In genomic region chr19:57802269-57802668, GRCh38 we compare ENCODE assay signal across 13 cellular contexts. TPM values are rescaled to one million over a fixed set of nuclear protein-coding genes. Genes with fewer than 3 reads are reported as not detected.
DNase-seq lines count a peak whose midpoint lies in the region; ATAC-seq and TF ChIP-seq lines count a peak whose summit lies in the region.
"Had no signal": no experiment of that assay in that cellular context is flagged by ENCODE, and none has a peak within 500 bp of the region (broad histone marks: within the 10 kb centered on the region; RNA-seq: fewer than 3 reads in every experiment).

No MANE protein-coding gene starts in this region.

- TF ChIP-seq POLR2A in breast epithelium (IDR thresholded peaks at IDR 0.05) = no peak

- H4K20me1 ChIP-seq in SU-DHL-6 (ENCODE audit: low read depth, low read length) = no peaks in the 10 kb centered on the region

- no peak overlapping the region for H3K4me3 Mint-ChIP-seq in MCF 10A (ENCODE audit: unreplicated experiment)
- H3K4me3 Mint-ChIP-seq: T-helper 1 cell treated with Interleukin-12 subunit alpha and Interleukin-12 subunit beta and Interleukin-4 antibody, amounts not matched to agents 30 μg/mL and 1 μg/mL, for 36 hours had no signal

- H3K27ac ChIP-seq in breast epithelium (peak overlapping the region in 1 of 2 donors; percentile 96), SU-DHL-6 (ENCODE audit: low read depth, low read length) (peak overlapping the region; percentile 46), iPS-20b (ENCODE audit: low read length) (no peak overlapping the region), urinary bladder (ENCODE audit: low read depth) (peak overlapping the region; percentile 78)

- peak overlapping the region; percentile 39 for H3K27ac Mint-ChIP-seq in MCF 10A (ENCODE audit: low read depth, unreplicated experiment)
- H3K27ac Mint-ChIP-seq: T-helper 1 cell treated with Interleukin-12 subunit alpha and Interleukin-12 subunit beta and Interleukin-4 antibody, amounts not matched to agents 30 μg/mL and 1 μg/mL, for 36 hours had no signal

- H3K27me3 ChIP-seq in breast epithelium (no peaks in the 10 kb centered on the region), SU-DHL-6 (ENCODE audit: low read length) (no peaks in the 10 kb centered on the region), iPS-20b (ENCODE audit: insufficient read depth, low read length) (no peaks in the 10 kb centered on the region)
- H3K27me3 ChIP-seq: heart left ventricle had no signal

- TF ChIP-seq CTCF in MCF 10A (IDR thresholded peaks at IDR 0.05; ENCODE audit: unreplicated experiment) (no peak), breast epithelium (IDR thresholded peaks at IDR 0.05) (no peak), SU-DHL-6 (IDR thresholded peaks at IDR 0.05; ENCODE audit: insufficient read depth, low read length, poor library complexity, severe bottlenecking) (no peak)

- H3K9me3 ChIP-seq in breast epithelium = no peaks in the 10 kb centered on the region
- no peaks in the 10 kb centered on the region for H3K9me3 ChIP-seq in SU-DHL-6 (ENCODE audit: insufficient read depth, low read length)
- no peaks in the 10 kb centered on the region for H3K9me3 ChIP-seq in iPS-20b (ENCODE audit: insufficient read depth, low read depth, low read length)
- H3K9me3 ChIP-seq: heart left ventricle had no signal

- POLR2A ChIA-PET in MCF 10A (lab: Yijun Ruan, JAX) = interaction anchor here (0.6 to 8.0 kb wide), 5 partner anchors 12 to 459 kb away, joined by 3 to 65 read pairs (median 5); partner anchors contain the start of genes ZNF551, ZNF552 and ZNF776

- no peaks in the 10 kb centered on the region for H3K9me3 Mint-ChIP-seq in MCF 10A (ENCODE audit: unreplicated experiment)
- H3K9me3 Mint-ChIP-seq: T-helper 1 cell treated with Interleukin-12 subunit alpha and Interleukin-12 subunit beta and Interleukin-4 antibody, amounts not matched to agents 30 μg/mL and 1 μg/mL, for 36 hours had no signal

- BruUV-seq in MCF 10A (replicated peaks; lab: Mats Ljungman, UMichigan) = no TSS peak

- peaks cover 9% of the 10 kb centered on the region; the same call in 1 of the 2 replicates for H3F3A ChIP-seq in SU-DHL-6 (ENCODE audit: insufficient read depth)

- H3K4me2 ChIP-seq in SU-DHL-6 (ENCODE audit: low read depth, low read length, poor library complexity, severe bottlenecking) = peak overlapping the region; percentile 20

- H3K36me3 Mint-ChIP-seq in MCF 10A (ENCODE audit: insufficient read depth, unreplicated experiment) = peaks cover 31% of the 10 kb centered on the region

- no peak overlapping the region for H3K9ac ChIP-seq in SU-DHL-6 (ENCODE audit: low read length)
- 0 out of 2 replicates have a peak overlapping the region, but pooled peaks have one; percentile 11 for H3K9ac ChIP-seq in iPS-20b (ENCODE audit: low read depth, low read length)

- H3K27me3 Mint-ChIP-seq in MCF 10A (ENCODE audit: insufficient read depth, unreplicated experiment) = no peaks in the 10 kb centered on the region

- CTCF ChIA-PET in MCF 10A (lab: Yijun Ruan, JAX) = interaction anchor here (0.6 kb wide), 1 partner anchor 66 kb away, joined by 3 read pairs; no protein-coding TSS in a partner anchor

- H3K4me3 ChIP-seq in breast epithelium (no peak overlapping the region), SU-DHL-6 (ENCODE audit: insufficient read depth, low read length, poor library complexity, severe bottlenecking) (no peak overlapping the region), iPS-20b (ENCODE audit: low read length) (0 out of 2 replicates have a peak overlapping the region, but pooled peaks have one; percentile 18), urinary bladder (ENCODE audit: low read depth, low read length) (no peak overlapping the region)

- peaks cover 0 to 8% of the 10 kb centered on the region in 2 donors for H3K4me1 ChIP-seq in breast epithelium
- peaks cover 41% of the 10 kb centered on the region for H3K4me1 ChIP-seq in iPS-20b (ENCODE audit: insufficient read depth, low read length)
- H3K4me1 ChIP-seq in urinary bladder (ENCODE audit: insufficient read depth) = no peaks in the 10 kb centered on the region

- H3K9me2 ChIP-seq in SU-DHL-6 (replicated peaks; ENCODE audit: insufficient read depth, low read length) = no peaks in the 10 kb centered on the region

- DNase-seq in MCF 10A (ENCODE audit: unreplicated experiment) (no peak), breast epithelium (ENCODE audit: low spot score in 2 of 2) (no peak), T-helper 2 cell (no peak)
- DNase-seq: DND-41, heart left ventricle, NCI-H1930, right cardiac atrium had no signal

- intact Hi-C loops in MCF 10A (cut with micrococcal nuclease) (no loop called here), breast epithelium (cut with DNase I; ENCODE audit: low total_unique reads) (no loop called here)

- no peak overlapping the region for H2AFZ ChIP-seq in SU-DHL-6 (ENCODE audit: low read depth, low read length, severe bottlenecking)

- ATAC-seq in HG02885 (IDR thresholded peaks at IDR 0.05; ENCODE audit: poor library complexity, unreplicated experiment) (no peak), GM21423 (IDR thresholded peaks at IDR 0.05; ENCODE audit: unreplicated experiment) (no peak)
- ATAC-seq: right cardiac atrium had no signal

- H3K36me3 ChIP-seq in breast epithelium (no peaks in the 10 kb centered on the region), SU-DHL-6 (ENCODE audit: low read length) (no peaks in the 10 kb centered on the region), iPS-20b (ENCODE audit: insufficient read depth, low read depth, low read length) (no peaks in the 10 kb centered on the region; the same call in 1 of the 2 replicates), urinary bladder (ENCODE audit: insufficient read depth) (peaks cover 2% of the 10 kb centered on the region)

- peaks cover 14% of the 10 kb centered on the region for H3K79me2 ChIP-seq in SU-DHL-6 (ENCODE audit: insufficient read depth, low read length)

- WGBS in urinary bladder = 88% methylated on average over 4 of the region's 4 CpGs

- peaks cover 42% of the 10 kb centered on the region for H3K4me1 Mint-ChIP-seq in MCF 10A (ENCODE audit: insufficient read depth, unreplicated experiment)

RNA-seq across cellular contexts. Expression of gene ZNF552, which starts 12.4 kb away (rescaled TPM):
- total RNA-seq in MCF 10A (2022) (5.5 and 5.6 TPM in 2 replicates), breast epithelium (10 to 100 TPM in 2 of 3 donors, 1 to 10 TPM in 1; 4.0 to 71.4 (median 54.9) TPM), urinary bladder (24.5 TPM)
- 6.5 TPM for polyA plus RNA-seq in urinary bladder

RNA-seq across cellular contexts. Expression of gene ZNF587B, which starts 27.8 kb away (rescaled TPM):
- 19.0 and 19.4 TPM in 2 replicates for total RNA-seq in MCF 10A (2022)
- total RNA-seq in breast epithelium = 10 to 100 TPM; 10.7 to 26.6 (median 25.2) TPM
- 29.1 TPM for total RNA-seq in urinary bladder
- polyA plus RNA-seq in urinary bladder = 3.8 TPM

RNA-seq across cellular contexts. Expression of gene ZNF586, which starts 32.8 kb away (rescaled TPM):
- total RNA-seq in MCF 10A (2022) (13.4 and 13.9 TPM in 2 replicates), breast epithelium (10 to 100 TPM in 2 of 3 donors, 1 to 10 TPM in 1; 9.9 to 40.5 (median 13.4) TPM), urinary bladder (33.8 TPM)
- 9.2 TPM for polyA plus RNA-seq in urinary bladder

RNA-seq across cellular contexts. Expression of gene ZNF587, which starts 47.4 kb away (rescaled TPM):
- 32.4 and 34.2 TPM in 2 replicates for total RNA-seq in MCF 10A (2022)
- total RNA-seq in breast epithelium = 10 to 100 TPM; 14.4 to 45.4 (median 35.1) TPM
- total RNA-seq in urinary bladder = 45.4 TPM
- polyA plus RNA-seq in urinary bladder = 7.5 TPM

RNA-seq across cellular contexts. Expression of gene ZNF776, which starts 55.7 kb away (rescaled TPM):
- 9.9 and 13.3 TPM in 2 replicates for total RNA-seq in MCF 10A (2022)
- 10 to 100 TPM in 2 of 3 donors, 1 to 10 TPM in 1; 8.5 to 31.8 (median 21.0) TPM for total RNA-seq in breast epithelium
- 31.1 TPM for total RNA-seq in urinary bladder
- polyA plus RNA-seq in urinary bladder = 11.1 TPM
